29 cellular contexts compared by ENCODE assay signal in the genomic region with DNA sequence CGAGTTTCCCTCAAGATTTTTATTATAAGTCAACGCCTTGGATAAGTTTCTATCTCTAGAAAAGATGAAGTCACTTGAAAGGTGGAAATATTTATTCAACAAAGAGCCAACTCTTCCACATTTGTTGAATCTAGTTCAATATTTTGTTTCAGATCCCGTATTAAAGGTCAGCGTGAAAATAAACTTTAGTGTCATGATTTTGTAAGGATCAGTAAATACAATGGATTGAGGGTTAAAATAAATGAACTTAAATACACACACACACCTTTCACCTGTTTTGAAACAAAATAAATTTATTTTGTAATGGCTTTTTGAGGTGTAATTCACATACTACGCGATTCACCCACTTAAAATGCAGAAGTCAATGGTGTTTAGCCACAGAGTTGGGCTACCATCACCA. TPM values are rescaled to one million over a fixed set of nuclear protein-coding genes. Genes with fewer than 3 reads are reported as not detected.
"Had no signal": no experiment of that assay in that cellular context is flagged by ENCODE, and none has a peak within 500 bp of the region (broad histone marks: within the 10 kb centered on the region; RNA-seq: fewer than 3 reads in every experiment).

No MANE protein-coding gene starts in this region.

- H3K4me3 ChIP-seq: colonic mucosa, esophagus squamous epithelium, gastrocnemius medialis, heart right ventricle, left ventricle myocardium inferior, lower lobe of right lung had no signal

- H3K27ac ChIP-seq: colonic mucosa, epithelial cell of prostate, esophagus squamous epithelium, gastrocnemius medialis, heart right ventricle, left ventricle myocardium inferior, lower lobe of right lung had no signal

- H3K9me3 ChIP-seq: colonic mucosa, esophagus squamous epithelium, gastrocnemius medialis, heart right ventricle, left ventricle myocardium inferior, lower lobe of right lung had no signal

- H3K27me3 ChIP-seq: gastrocnemius medialis had no signal

- ATAC-seq: effector memory CD8-positive, alpha-beta T cell; esophagus mucosa; gastrocnemius medialis; heart right ventricle; left cardiac atrium; lower lobe of right lung had no signal

- DNase-seq: colonic mucosa; cortex of kidney; effector CD8-positive, alpha-beta T cell; effector memory CD8-positive, alpha-beta T cell; endodermal cell; erythroblast; esophagus squamous epithelium; foreskin fibroblast; foreskin melanocyte; gastrocnemius medialis; glutamatergic neuron; heart right ventricle; hippocampal formation; left cardiac atrium; left ventricle myocardium inferior; lower lobe of right lung; mesendoderm; midbrain had no signal

- H3K4me1 ChIP-seq: colonic mucosa, esophagus squamous epithelium, gastrocnemius medialis, heart right ventricle, left ventricle myocardium inferior, lower lobe of right lung had no signal

- H3K36me3 ChIP-seq: colonic mucosa, esophagus squamous epithelium, gastrocnemius medialis, heart right ventricle, left ventricle myocardium inferior, lower lobe of right lung had no signal

- FAIRE-seq: endometrium, islet of Langerhans, keratinocyte had no signal

RNA-seq across cellular contexts. Expression of gene NPPC, which starts 16.0 kb away (rescaled TPM):
- total RNA-seq: chondrocyte, dermis microvascular lymphatic vessel endothelial cell, gastrocnemius medialis, kidney epithelial cell, lower leg skin, lower lobe of right lung, mononuclear cell, mucosa of gallbladder had no signal
- polyA plus RNA-seq: keratinocyte had no signal
